Comparison of ENCODE assay signal across 2 cellular contexts in genomic region chr5:81899123-81899522, GRCh38.
TF ChIP-seq lines count a peak whose summit lies in the region.

No MANE protein-coding gene starts in this region.

TF ChIP-seq in HepG2, 621 proteins besides CTCF, POLR2A, EP300 and RAD21:
- TF ChIP-seq PHF5A (CRISPR knock-in tag; IDR thresholded peaks at IDR 0.05; ENCODE audit: low read depth, unreplicated experiment) (no peak), MAFK (conservative IDR thresholded peaks at IDR 0.05 in 1 of 2, IDR thresholded peaks at IDR 0.05 in 1 of 2; ENCODE audit: low read length in 2 of 2) (peak; percentile 40 to 68; a peak in 3 of 4 replicates), MAFF (IDR thresholded peaks at IDR 0.05; ENCODE audit: low read depth, low read length) (peak; percentile 48; the same call in 1 of the 2 replicates)

TF ChIP-seq in K562, 482 proteins besides CTCF, POLR2A, EP300 and RAD21:
- TF ChIP-seq MAFG (tag; conservative IDR thresholded peaks at IDR 0.05) (peak; percentile 39), NFYB (IDR thresholded peaks at IDR 0.05; ENCODE audit: extremely low read depth, insufficient read length) (no peak), RBM39 (optimal IDR thresholded peaks at IDR 0.05; ENCODE audit: low read depth, low read length) (no peak), ZNF316 (IDR thresholded peaks at IDR 0.05) (peak; percentile 83), C11orf30 (IDR thresholded peaks at IDR 0.05; ENCODE audit: low read depth) (peak; percentile 61)
